In the genomic region with DNA sequence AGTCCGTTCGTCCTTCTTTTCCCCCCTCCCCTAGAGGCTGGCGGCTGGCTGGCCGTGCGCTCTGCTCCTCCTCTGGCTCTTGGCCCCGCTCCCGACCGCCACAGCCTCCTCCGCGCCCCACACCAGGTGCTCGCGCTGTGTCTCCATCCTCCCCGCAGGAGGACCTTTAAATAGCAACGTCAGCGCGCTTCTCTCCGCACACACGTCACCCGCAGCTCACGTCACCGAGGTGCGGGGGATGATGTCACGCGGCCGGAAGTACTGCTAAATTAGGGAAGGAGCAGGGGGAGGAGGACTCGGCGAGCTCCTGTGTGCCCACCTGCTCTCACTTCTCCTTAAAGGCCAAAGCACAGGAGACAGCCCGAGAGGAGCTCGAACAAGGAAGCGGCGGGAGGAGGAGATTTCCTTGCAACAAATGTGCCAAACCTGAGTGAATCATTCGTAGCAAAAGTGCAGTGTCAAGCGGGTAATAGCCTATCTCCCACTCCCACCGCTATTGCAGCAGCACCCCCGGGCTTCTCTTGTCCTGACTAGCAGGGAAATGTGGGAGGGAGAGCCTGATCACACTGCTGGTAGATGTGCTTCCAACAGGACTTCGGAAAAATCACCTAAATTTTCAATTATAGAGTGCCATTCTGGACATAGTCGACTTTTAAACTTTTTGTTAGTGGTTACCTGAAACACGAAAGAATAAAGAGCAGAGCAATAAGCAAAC, we compare ENCODE assay signal across 1 cellular context.
TF ChIP-seq lines count a peak whose summit lies in the region.

No MANE protein-coding gene starts in this region.

TF ChIP-seq in HEK293, 187 proteins besides CTCF, POLR2A, EP300 and RAD21 (continued from another document and continues in another):
- TF ChIP-seq, protein P1, sequence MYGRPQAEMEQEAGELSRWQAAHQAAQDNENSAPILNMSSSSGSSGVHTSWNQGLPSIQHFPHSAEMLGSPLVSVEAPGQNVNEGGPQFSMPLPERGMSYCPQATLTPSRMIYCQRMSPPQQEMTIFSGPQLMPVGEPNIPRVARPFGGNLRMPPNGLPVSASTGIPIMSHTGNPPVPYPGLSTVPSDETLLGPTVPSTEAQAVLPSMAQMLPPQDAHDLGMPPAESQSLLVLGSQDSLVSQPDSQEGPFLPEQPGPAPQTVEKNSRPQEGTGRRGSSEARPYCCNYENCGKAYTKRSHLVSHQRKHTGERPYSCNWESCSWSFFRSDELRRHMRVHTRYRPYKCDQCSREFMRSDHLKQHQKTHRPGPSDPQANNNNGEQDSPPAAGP (tag by site-specific recombination; IDR thresholded peaks at IDR 0.05) = peak; percentile 93; the same call in 1 of the 2 replicates
- TF ChIP-seq ZBTB21 (tag by site-specific recombination; IDR thresholded peaks at IDR 0.05) (peak; percentile 100), ZNF561 (tag by site-specific recombination; IDR thresholded peaks at IDR 0.05; ENCODE audit: borderline replicate concordance) (peak; percentile 69; the same call in 1 of the 2 replicates), OSR2 (tag by site-specific recombination; IDR thresholded peaks at IDR 0.05) (0 out of 2 replicates have a peak, but pooled peaks have one; percentile 36), ZNF248 (tag by site-specific recombination; IDR thresholded peaks at IDR 0.05) (no peak), KLF10 (tag by site-specific recombination; IDR thresholded peaks at IDR 0.05) (peak; percentile 72; the same call in 1 of the 2 replicates), ZNF423 (tag by site-specific recombination; IDR thresholded peaks at IDR 0.05) (no peak), ZNF19 (tag by site-specific recombination; IDR thresholded peaks at IDR 0.05; ENCODE audit: low read depth) (no peak), ZNF133 (tag by site-specific recombination; IDR thresholded peaks at IDR 0.05) (no peak), ZNF629 (tag by site-specific recombination; IDR thresholded peaks at IDR 0.05) (peak; percentile 100), WT1 (tag by site-specific recombination; IDR thresholded peaks at IDR 0.05) (peak; percentile 80), EGR2 (tag by site-specific recombination; IDR thresholded peaks at IDR 0.05; ENCODE audit: low read depth) (peak; percentile 90), RBAK (tag by site-specific recombination; IDR thresholded peaks at IDR 0.05) (0 out of 2 replicates have a peak, but pooled peaks have one; percentile 21), ZNF623 (tag by site-specific recombination; IDR thresholded peaks at IDR 0.05) (peak; percentile 9; the same call in 1 of the 2 replicates), ZNF2 (tag by site-specific recombination; IDR thresholded peaks at IDR 0.05) (peak; percentile 82), ZSCAN23 (tag by site-specific recombination; IDR thresholded peaks at IDR 0.05) (peak; percentile 57; the same call in 1 of the 2 replicates), ZNF521 (tag by site-specific recombination; IDR thresholded peaks at IDR 0.05) (no peak), TCF7L2 (IDR thresholded peaks at IDR 0.05; ENCODE audit: borderline replicate concordance, low read depth, low read length) (no peak), BCL11A (tag by site-specific recombination; IDR thresholded peaks at IDR 0.05; ENCODE audit: low read depth) (no peak), ZNF16 (tag by site-specific recombination; IDR thresholded peaks at IDR 0.05; ENCODE audit: low read depth) (no peak), ZNF654 (tag by site-specific recombination; IDR thresholded peaks at IDR 0.05; ENCODE audit: low read depth) (no peak), SETDB1 (IDR thresholded peaks at IDR 0.05; ENCODE audit: insufficient read length, low read length) (no peak), ZNF660 (tag by site-specific recombination; IDR thresholded peaks at IDR 0.05) (no peak), ZNF473 (tag by site-specific recombination; IDR thresholded peaks at IDR 0.05) (no peak), ZNF211 (tag by site-specific recombination; IDR thresholded peaks at IDR 0.05; ENCODE audit: low read depth) (no peak), ZNF140 (tag by site-specific recombination; IDR thresholded peaks at IDR 0.05) (no peak), YY2 (tag by site-specific recombination; IDR thresholded peaks at IDR 0.05) (0 out of 2 replicates have a peak, but pooled peaks have one; percentile 38), ZNF658 (tag by site-specific recombination; IDR thresholded peaks at IDR 0.05) (no peak), PRDM1 (tag by site-specific recombination; IDR thresholded peaks at IDR 0.05) (peak; percentile 51), ZNF626 (tag by site-specific recombination; IDR thresholded peaks at IDR 0.05) (no peak), MYNN (tag by site-specific recombination; IDR thresholded peaks at IDR 0.05; ENCODE audit: borderline replicate concordance) (peak; percentile 84)
- TF ChIP-seq, protein P2, sequence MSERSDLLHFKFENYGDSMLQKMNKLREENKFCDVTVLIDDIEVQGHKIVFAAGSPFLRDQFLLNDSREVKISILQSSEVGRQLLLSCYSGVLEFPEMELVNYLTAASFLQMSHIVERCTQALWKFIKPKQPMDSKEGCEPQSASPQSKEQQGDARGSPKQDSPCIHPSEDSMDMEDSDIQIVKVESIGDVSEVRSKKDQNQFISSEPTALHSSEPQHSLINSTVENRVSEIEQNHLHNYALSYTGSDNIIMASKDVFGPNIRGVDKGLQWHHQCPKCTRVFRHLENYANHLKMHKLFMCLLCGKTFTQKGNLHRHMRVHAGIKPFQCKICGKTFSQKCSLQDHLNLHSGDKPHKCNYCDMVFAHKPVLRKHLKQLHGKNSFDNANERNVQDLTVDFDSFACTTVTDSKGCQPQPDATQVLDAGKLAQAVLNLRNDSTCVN (tag by site-specific recombination; optimal IDR thresholded peaks at IDR 0.05) = peak; percentile 92
- TF ChIP-seq, protein P3, sequence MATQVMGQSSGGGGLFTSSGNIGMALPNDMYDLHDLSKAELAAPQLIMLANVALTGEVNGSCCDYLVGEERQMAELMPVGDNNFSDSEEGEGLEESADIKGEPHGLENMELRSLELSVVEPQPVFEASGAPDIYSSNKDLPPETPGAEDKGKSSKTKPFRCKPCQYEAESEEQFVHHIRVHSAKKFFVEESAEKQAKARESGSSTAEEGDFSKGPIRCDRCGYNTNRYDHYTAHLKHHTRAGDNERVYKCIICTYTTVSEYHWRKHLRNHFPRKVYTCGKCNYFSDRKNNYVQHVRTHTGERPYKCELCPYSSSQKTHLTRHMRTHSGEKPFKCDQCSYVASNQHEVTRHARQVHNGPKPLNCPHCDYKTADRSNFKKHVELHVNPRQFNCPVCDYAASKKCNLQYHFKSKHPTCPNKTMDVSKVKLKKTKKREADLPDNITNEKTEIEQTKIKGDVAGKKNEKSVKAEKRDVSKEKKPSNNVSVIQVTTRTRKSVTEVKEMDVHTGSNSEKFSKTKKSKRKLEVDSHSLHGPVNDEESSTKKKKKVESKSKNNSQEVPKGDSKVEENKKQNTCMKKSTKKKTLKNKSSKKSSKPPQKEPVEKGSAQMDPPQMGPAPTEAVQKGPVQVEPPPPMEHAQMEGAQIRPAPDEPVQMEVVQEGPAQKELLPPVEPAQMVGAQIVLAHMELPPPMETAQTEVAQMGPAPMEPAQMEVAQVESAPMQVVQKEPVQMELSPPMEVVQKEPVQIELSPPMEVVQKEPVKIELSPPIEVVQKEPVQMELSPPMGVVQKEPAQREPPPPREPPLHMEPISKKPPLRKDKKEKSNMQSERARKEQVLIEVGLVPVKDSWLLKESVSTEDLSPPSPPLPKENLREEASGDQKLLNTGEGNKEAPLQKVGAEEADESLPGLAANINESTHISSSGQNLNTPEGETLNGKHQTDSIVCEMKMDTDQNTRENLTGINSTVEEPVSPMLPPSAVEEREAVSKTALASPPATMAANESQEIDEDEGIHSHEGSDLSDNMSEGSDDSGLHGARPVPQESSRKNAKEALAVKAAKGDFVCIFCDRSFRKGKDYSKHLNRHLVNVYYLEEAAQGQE (tag by site-specific recombination; IDR thresholded peaks at IDR 0.05) = no peak
- TF ChIP-seq, protein P4, sequence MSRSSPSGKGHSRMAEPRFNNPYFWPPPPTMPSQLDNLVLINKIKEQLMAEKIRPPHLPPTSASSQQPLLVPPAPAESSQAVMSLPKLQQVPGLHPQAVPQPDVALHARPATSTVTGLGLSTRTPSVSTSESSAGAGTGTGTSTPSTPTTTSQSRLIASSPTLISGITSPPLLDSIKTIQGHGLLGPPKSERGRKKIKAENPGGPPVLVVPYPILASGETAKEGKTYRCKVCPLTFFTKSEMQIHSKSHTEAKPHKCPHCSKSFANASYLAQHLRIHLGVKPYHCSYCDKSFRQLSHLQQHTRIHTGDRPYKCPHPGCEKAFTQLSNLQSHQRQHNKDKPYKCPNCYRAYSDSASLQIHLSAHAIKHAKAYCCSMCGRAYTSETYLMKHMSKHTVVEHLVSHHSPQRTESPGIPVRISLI (tag by site-specific recombination; IDR thresholded peaks at IDR 0.05) = no peak
- TF ChIP-seq, protein P5, sequence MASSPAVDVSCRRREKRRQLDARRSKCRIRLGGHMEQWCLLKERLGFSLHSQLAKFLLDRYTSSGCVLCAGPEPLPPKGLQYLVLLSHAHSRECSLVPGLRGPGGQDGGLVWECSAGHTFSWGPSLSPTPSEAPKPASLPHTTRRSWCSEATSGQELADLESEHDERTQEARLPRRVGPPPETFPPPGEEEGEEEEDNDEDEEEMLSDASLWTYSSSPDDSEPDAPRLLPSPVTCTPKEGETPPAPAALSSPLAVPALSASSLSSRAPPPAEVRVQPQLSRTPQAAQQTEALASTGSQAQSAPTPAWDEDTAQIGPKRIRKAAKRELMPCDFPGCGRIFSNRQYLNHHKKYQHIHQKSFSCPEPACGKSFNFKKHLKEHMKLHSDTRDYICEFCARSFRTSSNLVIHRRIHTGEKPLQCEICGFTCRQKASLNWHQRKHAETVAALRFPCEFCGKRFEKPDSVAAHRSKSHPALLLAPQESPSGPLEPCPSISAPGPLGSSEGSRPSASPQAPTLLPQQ (tag by site-specific recombination; IDR thresholded peaks at IDR 0.05) = peak; percentile 85
- TF ChIP-seq, protein P6, sequence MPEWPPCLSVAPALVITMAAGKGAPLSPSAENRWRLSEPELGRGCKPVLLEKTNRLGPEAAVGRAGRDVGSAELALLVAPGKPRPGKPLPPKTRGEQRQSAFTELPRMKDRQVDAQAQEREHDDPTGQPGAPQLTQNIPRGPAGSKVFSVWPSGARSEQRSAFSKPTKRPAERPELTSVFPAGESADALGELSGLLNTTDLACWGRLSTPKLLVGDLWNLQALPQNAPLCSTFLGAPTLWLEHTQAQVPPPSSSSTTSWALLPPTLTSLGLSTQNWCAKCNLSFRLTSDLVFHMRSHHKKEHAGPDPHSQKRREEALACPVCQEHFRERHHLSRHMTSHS (tag by site-specific recombination; IDR thresholded peaks at IDR 0.05) = no peak
- TF ChIP-seq, protein P7, sequence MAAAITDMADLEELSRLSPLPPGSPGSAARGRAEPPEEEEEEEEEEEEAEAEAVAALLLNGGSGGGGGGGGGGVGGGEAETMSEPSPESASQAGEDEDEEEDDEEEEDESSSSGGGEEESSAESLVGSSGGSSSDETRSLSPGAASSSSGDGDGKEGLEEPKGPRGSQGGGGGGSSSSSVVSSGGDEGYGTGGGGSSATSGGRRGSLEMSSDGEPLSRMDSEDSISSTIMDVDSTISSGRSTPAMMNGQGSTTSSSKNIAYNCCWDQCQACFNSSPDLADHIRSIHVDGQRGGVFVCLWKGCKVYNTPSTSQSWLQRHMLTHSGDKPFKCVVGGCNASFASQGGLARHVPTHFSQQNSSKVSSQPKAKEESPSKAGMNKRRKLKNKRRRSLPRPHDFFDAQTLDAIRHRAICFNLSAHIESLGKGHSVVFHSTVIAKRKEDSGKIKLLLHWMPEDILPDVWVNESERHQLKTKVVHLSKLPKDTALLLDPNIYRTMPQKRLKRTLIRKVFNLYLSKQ (tag by site-specific recombination; IDR thresholded peaks at IDR 0.05; ENCODE audit: borderline replicate concordance) = no peak
- TF ChIP-seq, protein P8, sequence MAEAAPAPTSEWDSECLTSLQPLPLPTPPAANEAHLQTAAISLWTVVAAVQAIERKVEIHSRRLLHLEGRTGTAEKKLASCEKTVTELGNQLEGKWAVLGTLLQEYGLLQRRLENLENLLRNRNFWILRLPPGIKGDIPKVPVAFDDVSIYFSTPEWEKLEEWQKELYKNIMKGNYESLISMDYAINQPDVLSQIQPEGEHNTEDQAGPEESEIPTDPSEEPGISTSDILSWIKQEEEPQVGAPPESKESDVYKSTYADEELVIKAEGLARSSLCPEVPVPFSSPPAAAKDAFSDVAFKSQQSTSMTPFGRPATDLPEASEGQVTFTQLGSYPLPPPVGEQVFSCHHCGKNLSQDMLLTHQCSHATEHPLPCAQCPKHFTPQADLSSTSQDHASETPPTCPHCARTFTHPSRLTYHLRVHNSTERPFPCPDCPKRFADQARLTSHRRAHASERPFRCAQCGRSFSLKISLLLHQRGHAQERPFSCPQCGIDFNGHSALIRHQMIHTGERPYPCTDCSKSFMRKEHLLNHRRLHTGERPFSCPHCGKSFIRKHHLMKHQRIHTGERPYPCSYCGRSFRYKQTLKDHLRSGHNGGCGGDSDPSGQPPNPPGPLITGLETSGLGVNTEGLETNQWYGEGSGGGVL (tag by site-specific recombination; IDR thresholded peaks at IDR 0.05) = peak; percentile 74
- TF ChIP-seq, protein P9, sequence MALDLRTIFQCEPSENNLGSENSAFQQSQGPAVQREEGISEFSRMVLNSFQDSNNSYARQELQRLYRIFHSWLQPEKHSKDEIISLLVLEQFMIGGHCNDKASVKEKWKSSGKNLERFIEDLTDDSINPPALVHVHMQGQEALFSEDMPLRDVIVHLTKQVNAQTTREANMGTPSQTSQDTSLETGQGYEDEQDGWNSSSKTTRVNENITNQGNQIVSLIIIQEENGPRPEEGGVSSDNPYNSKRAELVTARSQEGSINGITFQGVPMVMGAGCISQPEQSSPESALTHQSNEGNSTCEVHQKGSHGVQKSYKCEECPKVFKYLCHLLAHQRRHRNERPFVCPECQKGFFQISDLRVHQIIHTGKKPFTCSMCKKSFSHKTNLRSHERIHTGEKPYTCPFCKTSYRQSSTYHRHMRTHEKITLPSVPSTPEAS (tag by site-specific recombination; IDR thresholded peaks at IDR 0.05) = peak; percentile 33; the same call in 1 of the 2 replicates
- TF ChIP-seq, protein P10, sequence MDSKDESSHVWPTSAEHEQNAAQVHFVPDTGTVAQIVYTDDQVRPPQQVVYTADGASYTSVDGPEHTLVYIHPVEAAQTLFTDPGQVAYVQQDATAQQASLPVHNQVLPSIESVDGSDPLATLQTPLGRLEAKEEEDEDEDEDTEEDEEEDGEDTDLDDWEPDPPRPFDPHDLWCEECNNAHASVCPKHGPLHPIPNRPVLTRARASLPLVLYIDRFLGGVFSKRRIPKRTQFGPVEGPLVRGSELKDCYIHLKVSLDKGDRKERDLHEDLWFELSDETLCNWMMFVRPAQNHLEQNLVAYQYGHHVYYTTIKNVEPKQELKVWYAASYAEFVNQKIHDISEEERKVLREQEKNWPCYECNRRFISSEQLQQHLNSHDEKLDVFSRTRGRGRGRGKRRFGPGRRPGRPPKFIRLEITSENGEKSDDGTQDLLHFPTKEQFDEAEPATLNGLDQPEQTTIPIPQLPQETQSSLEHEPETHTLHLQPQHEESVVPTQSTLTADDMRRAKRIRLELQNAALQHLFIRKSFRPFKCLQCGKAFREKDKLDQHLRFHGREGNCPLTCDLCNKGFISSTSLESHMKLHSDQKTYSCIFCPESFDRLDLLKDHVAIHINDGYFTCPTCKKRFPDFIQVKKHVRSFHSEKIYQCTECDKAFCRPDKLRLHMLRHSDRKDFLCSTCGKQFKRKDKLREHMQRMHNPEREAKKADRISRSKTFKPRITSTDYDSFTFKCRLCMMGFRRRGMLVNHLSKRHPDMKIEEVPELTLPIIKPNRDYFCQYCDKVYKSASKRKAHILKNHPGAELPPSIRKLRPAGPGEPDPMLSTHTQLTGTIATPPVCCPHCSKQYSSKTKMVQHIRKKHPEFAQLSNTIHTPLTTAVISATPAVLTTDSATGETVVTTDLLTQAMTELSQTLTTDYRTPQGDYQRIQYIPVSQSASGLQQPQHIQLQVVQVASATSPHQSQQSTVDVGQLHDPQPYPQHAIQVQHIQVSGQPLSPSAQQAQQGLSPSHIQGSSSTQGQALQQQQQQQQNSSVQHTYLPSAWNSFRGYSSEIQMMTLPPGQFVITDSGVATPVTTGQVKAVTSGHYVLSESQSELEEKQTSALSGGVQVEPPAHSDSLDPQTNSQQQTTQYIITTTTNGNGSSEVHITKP (tag by site-specific recombination; IDR thresholded peaks at IDR 0.05) = peak; percentile 85
